Comparison of ENCODE assay signal across 1 cellular context in genomic region chr10:100996678-100997363, GRCh38.
TF ChIP-seq lines count a peak whose summit lies in the region.

No MANE protein-coding gene starts in this region.

TF ChIP-seq in HepG2, 621 proteins besides CTCF, POLR2A, EP300 and RAD21 (continued from another document and continues in another):
- TF ChIP-seq ZBTB3 (CRISPR knock-in tag; IDR thresholded peaks at IDR 0.05; ENCODE audit: borderline replicate concordance, low read depth) (no peak), SRSF9 (IDR thresholded peaks at IDR 0.05; ENCODE audit: borderline replicate concordance, insufficient read depth, low read depth, low read length, poor library complexity, severe bottlenecking) (no peak), DMTF1 (CRISPR knock-in tag; IDR thresholded peaks at IDR 0.05) (no peak), TFDP2 (CRISPR knock-in tag; IDR thresholded peaks at IDR 0.05) (0 out of 2 replicates have a peak, but pooled peaks have one; percentile 9), HNRNPK (IDR thresholded peaks at IDR 0.05; ENCODE audit: low read depth, low read length, poor library complexity, severe bottlenecking) (peak; percentile 23), KDM6A (CRISPR knock-in tag; IDR thresholded peaks at IDR 0.05; ENCODE audit: low read depth) (no peak), CBFB (CRISPR knock-in tag; IDR thresholded peaks at IDR 0.05) (no peak), PHF21A (CRISPR knock-in tag; IDR thresholded peaks at IDR 0.05) (no peak), HNF1B (CRISPR knock-in tag; IDR thresholded peaks at IDR 0.05) (no peak), ELF3 (CRISPR knock-in tag; IDR thresholded peaks at IDR 0.05) (no peak), ZNF225 (CRISPR knock-in tag; IDR thresholded peaks at IDR 0.05) (no peak), KLF9 (CRISPR knock-in tag; IDR thresholded peaks at IDR 0.05; ENCODE audit: low read depth) (no peak), POLR2AphosphoS5 (IDR thresholded peaks at IDR 0.05; ENCODE audit: low read depth, low read length) (no peak; the same call in 1 of the 2 replicates), YEATS4 (CRISPR knock-in tag; IDR thresholded peaks at IDR 0.05; ENCODE audit: borderline replicate concordance) (no peak), ZNF782 (CRISPR knock-in tag; IDR thresholded peaks at IDR 0.05; ENCODE audit: borderline replicate concordance) (no peak), ZNF597 (CRISPR knock-in tag; IDR thresholded peaks at IDR 0.05) (no peak), POLR2AphosphoS2 (IDR thresholded peaks at IDR 0.05; ENCODE audit: low read depth, low read length) (no peak), U2AF1 (optimal IDR thresholded peaks at IDR 0.05; ENCODE audit: low read depth, low read length) (no peak), SYNCRIP (IDR thresholded peaks at IDR 0.05; ENCODE audit: insufficient read depth, low read depth, low read length) (no peak), WIZ (CRISPR knock-in tag; IDR thresholded peaks at IDR 0.05) (0 out of 2 replicates have a peak, but pooled peaks have one; percentile 7), SSRP1 (CRISPR knock-in tag; IDR thresholded peaks at IDR 0.05) (no peak), ARID4A (CRISPR knock-in tag; IDR thresholded peaks at IDR 0.05; ENCODE audit: borderline replicate concordance) (no peak), ATF7 (IDR thresholded peaks at IDR 0.05) (no peak), ATF7 (CRISPR knock-in tag; IDR thresholded peaks at IDR 0.05) (no peak), BORCS8-MEF2B (CRISPR knock-in tag; IDR thresholded peaks at IDR 0.05) (no peak), MXI1 (IDR thresholded peaks at IDR 0.05; ENCODE audit: borderline replicate concordance, low read depth, low read length) (no peak), ZNF101 (CRISPR knock-in tag; IDR thresholded peaks at IDR 0.05; ENCODE audit: borderline replicate concordance, low read depth) (0 out of 2 replicates have a peak, but pooled peaks have one; percentile 37), FOXM1 (CRISPR knock-in tag; IDR thresholded peaks at IDR 0.05) (no peak), ZNF776 (CRISPR knock-in tag; IDR thresholded peaks at IDR 0.05) (peak; percentile 32; the same call in 1 of the 2 replicates), ZBED4 (CRISPR knock-in tag; IDR thresholded peaks at IDR 0.05; ENCODE audit: borderline replicate concordance) (peak; percentile 70; the same call in 1 of the 2 replicates), MLX (CRISPR knock-in tag; IDR thresholded peaks at IDR 0.05) (peak; percentile 20; the same call in 1 of the 2 replicates), ZNF777 (CRISPR knock-in tag; IDR thresholded peaks at IDR 0.05) (no peak), ZNF354B (CRISPR knock-in tag; IDR thresholded peaks at IDR 0.05) (no peak), ZBTB39 (CRISPR knock-in tag; IDR thresholded peaks at IDR 0.05) (no peak), HNRNPH1 (optimal IDR thresholded peaks at IDR 0.05; ENCODE audit: low read depth, low read length) (no peak), SMARCC2 (IDR thresholded peaks at IDR 0.05) (no peak), TCF12 (IDR thresholded peaks at IDR 0.05) (no peak), TCF12 (CRISPR knock-in tag; IDR thresholded peaks at IDR 0.05) (0 out of 2 replicates have a peak, but pooled peaks have one; percentile 51), KMT2A (CRISPR knock-in tag; IDR thresholded peaks at IDR 0.05) (no peak), ZHX1 (CRISPR knock-in tag; IDR thresholded peaks at IDR 0.05; ENCODE audit: low read depth) (0 out of 2 replicates have a peak, but pooled peaks have one; percentile 15), PHF5A (CRISPR knock-in tag; IDR thresholded peaks at IDR 0.05; ENCODE audit: low read depth, unreplicated experiment) (no peak), TBX3 (IDR thresholded peaks at IDR 0.05; ENCODE audit: borderline replicate concordance) (no peak), SRF (IDR thresholded peaks at IDR 0.05; ENCODE audit: low read depth, low read length) (no peak), TEAD2 (CRISPR knock-in tag; IDR thresholded peaks at IDR 0.05) (no peak), ZNF367 (CRISPR knock-in tag; IDR thresholded peaks at IDR 0.05; ENCODE audit: borderline replicate concordance) (no peak)
